In the genomic region with DNA sequence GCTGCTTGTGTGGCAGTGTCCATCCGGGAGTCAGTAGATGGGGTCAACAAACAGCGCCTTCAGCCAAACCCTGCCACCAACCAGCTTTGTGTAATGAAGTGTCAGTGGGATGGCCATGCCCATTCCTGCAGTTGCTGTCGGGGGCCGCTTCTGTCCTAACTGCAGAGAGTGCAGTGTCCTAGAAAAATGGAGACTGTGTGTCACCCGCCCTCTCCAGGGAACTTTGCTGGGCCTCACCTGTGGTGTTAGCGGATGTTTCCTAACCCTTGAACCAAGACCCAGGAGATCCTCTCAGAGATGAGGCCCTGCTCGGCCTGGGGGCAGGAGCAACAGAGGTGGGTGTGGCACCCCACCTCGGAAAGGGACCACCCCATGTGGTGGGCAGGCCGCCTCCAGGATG, we compare ENCODE assay signal across 16 cellular contexts. TPM values are rescaled to one million over a fixed set of nuclear protein-coding genes. Genes with fewer than 3 reads are reported as not detected.
"Had no signal": no experiment of that assay in that cellular context is flagged by ENCODE, and none has a peak within 500 bp of the region (broad histone marks: within the 10 kb centered on the region; RNA-seq: fewer than 3 reads in every experiment).

No MANE protein-coding gene starts in this region.

- H3K27me3 ChIP-seq: colonic mucosa, pancreas, thyroid gland had no signal

- H3K4me3 ChIP-seq: colonic mucosa, pancreas, thyroid gland had no signal

- H3K36me3 ChIP-seq: colonic mucosa, pancreas, thyroid gland had no signal

- H3K27ac ChIP-seq: colonic mucosa, pancreas, thyroid gland had no signal

- H3K4me1 ChIP-seq: colonic mucosa, pancreas, thyroid gland had no signal

- ATAC-seq: activated CD4-positive, CD25-positive, alpha-beta regulatory T cell treated with anti-CD3 and anti-CD28 coated beads, Interleukin-2, amount 50 U/mL, for 24 hours; naive thymus-derived CD8-positive, alpha-beta T cell; pancreas; stimulated activated naive B cell treated with anti-CD40 and anti-IgM and Interleukin-4, amounts not matched to agents 10 μg/mL and 1 μg/mL and 100 μg/mL, for 72 hours had no signal

- DNase-seq: activated CD4-positive, alpha-beta T cell treated with anti-CD3 and anti-CD28 coated beads, Interleukin-2, amount 50 U/mL, for 1 hour; activated CD8-positive, alpha-beta memory T cell treated with anti-CD3 and anti-CD28 coated beads, Interleukin-2, amount 50 U/mL, for 4 hours; activated gamma-delta T cell; activated T-cell treated with anti-CD3 and anti-CD28 coated beads, Interleukin-2, amount 50 U/mL, for 48 hours; anterior cingulate cortex; central memory CD4-positive, alpha-beta T cell; colonic mucosa; foreskin melanocyte; mesenchymal stem cell; stimulated activated naive B cell treated with anti-CD40 and anti-IgM and Interleukin-4, amounts not matched to agents 10 μg/mL and 1 μg/mL and 100 μg/mL, for 72 hours; thyroid gland had no signal

- H3K9me3 ChIP-seq: colonic mucosa, pancreas, thyroid gland had no signal

RNA-seq across cellular contexts. Expression of a gene that starts 35.3 kb away (rescaled TPM):
- total RNA-seq: epithelial cell of proximal tubule; naive thymus-derived CD8-positive, alpha-beta T cell; T-helper 1 cell treated with Interleukin-12 subunit alpha and Interleukin-12 subunit beta and Interleukin-4 antibody, amounts not matched to agents 30 ng/mL and 1 ng/mL, for 36 hours had no signal
- polyA plus RNA-seq: naive thymus-derived CD8-positive, alpha-beta T cell had no signal

RNA-seq across cellular contexts. Expression of a gene that starts 56.7 kb away (rescaled TPM):
- total RNA-seq: naive thymus-derived CD8-positive, alpha-beta T cell; T-helper 1 cell treated with Interleukin-12 subunit alpha and Interleukin-12 subunit beta and Interleukin-4 antibody, amounts not matched to agents 30 ng/mL and 1 ng/mL, for 36 hours had no signal
